In genomic region chr3:120496278-120496975, GRCh38 we compare ENCODE assay signal across 12 cellular contexts. TPM values are rescaled to one million over a fixed set of nuclear protein-coding genes. Genes with fewer than 3 reads are reported as not detected.
DNase-seq lines count a peak whose midpoint lies in the region; ATAC-seq and TF ChIP-seq lines count a peak whose summit lies in the region.
"Had no signal": no experiment of that assay in that cellular context is flagged by ENCODE, and none has a peak within 500 bp of the region (broad histone marks: within the 10 kb centered on the region; RNA-seq: fewer than 3 reads in every experiment).

No MANE protein-coding gene starts in this region.

- H3K4me3 Mint-ChIP-seq in HFFc6 = peak overlapping the region; percentile 78
- H3K4me3 Mint-ChIP-seq in CD4-positive, alpha-beta T cell = no peak overlapping the region
- no peak overlapping the region for H3K4me3 Mint-ChIP-seq in natural killer cell
- no peak overlapping the region for H3K4me3 Mint-ChIP-seq in nephron progenitor cell
- H3K4me3 Mint-ChIP-seq: T-helper 1 cell treated with Interleukin-12 subunit alpha and Interleukin-12 subunit beta and Interleukin-4 antibody, amounts not matched to agents 30 μg/mL and 1 μg/mL, for 36 hours had no signal

- TF ChIP-seq EP300 in transverse colon (IDR thresholded peaks at IDR 0.05; ENCODE audit: low read depth) = no peak

- no peak for TF ChIP-seq CTCF in HFFc6 (IDR thresholded peaks at IDR 0.05)
- TF ChIP-seq CTCF in breast epithelium (IDR thresholded peaks at IDR 0.05) = no peak
- TF ChIP-seq CTCF in transverse colon (IDR thresholded peaks at IDR 0.05) = no peak
- TF ChIP-seq CTCF in CD4-positive, alpha-beta T cell (IDR thresholded peaks at IDR 0.05) = no peak
- no peak for TF ChIP-seq CTCF in natural killer cell (IDR thresholded peaks at IDR 0.05)
- TF ChIP-seq CTCF in nephron progenitor cell (IDR thresholded peaks at IDR 0.05) = no peak
- no peak for TF ChIP-seq CTCF in psoas muscle (IDR thresholded peaks at IDR 0.05)

- H3K36me3 ChIP-seq in breast epithelium = no peaks in the 10 kb centered on the region
- no peaks in the 10 kb centered on the region for H3K36me3 ChIP-seq in transverse colon
- H3K36me3 ChIP-seq in psoas muscle (ENCODE audit: insufficient read depth in 1 of 2, low read depth in 1 of 2) = no peaks in the 10 kb centered on the region
- H3K36me3 ChIP-seq: pancreas had no signal

- DNase-seq in HFFc6 (peak; percentile 95), breast epithelium (ENCODE audit: low spot score in 2 of 2) (no peak), hepatic stellate cell (ENCODE audit: low spot score) (peak; percentile 61), transverse colon (no peak), natural killer cell (no peak), nephron progenitor cell (no peak), psoas muscle (no peak)
- no peak for DNase-seq in CD4-positive, alpha-beta T cell
- DNase-seq: activated CD8-positive, alpha-beta memory T cell treated with anti-CD3 and anti-CD28 coated beads, Interleukin-2, amount 50 U/mL, for 4 hours; pancreas had no signal

- POLR2A ChIA-PET in CD4-positive, alpha-beta T cell (lab: Charles Lee) = no interaction called here

- in situ Hi-C loops in transverse colon (cut with MboI; ENCODE audit: low pct_ligation_motif_present in 1 of 4, low pct_unique_long_range_greater_than_20kb in 1 of 4, low sequenced_read_pairs in 3 of 4) = no loop called here

- TF ChIP-seq POLR2A in breast epithelium (IDR thresholded peaks at IDR 0.05) (no peak), transverse colon (IDR thresholded peaks at IDR 0.05) (no peak)

- no peaks in the 10 kb centered on the region; the same call in 1 of the 2 replicates for H3K27me3 Mint-ChIP-seq in HFFc6 (ENCODE audit: insufficient read depth)
- peaks cover 13% of the 10 kb centered on the region for H3K27me3 Mint-ChIP-seq in CD4-positive, alpha-beta T cell
- peaks cover 14 to 40% of the 10 kb centered on the region in 2 donors for H3K27me3 Mint-ChIP-seq in natural killer cell (ENCODE audit: low read depth in 2 of 2)
- H3K27me3 Mint-ChIP-seq in nephron progenitor cell (ENCODE audit: low read depth, poor library complexity) = no peaks in the 10 kb centered on the region

- peaks cover 54% of the 10 kb centered on the region for H3K4me1 Mint-ChIP-seq in HFFc6 (ENCODE audit: low read depth)
- no peaks in the 10 kb centered on the region for H3K4me1 Mint-ChIP-seq in CD4-positive, alpha-beta T cell (ENCODE audit: low read depth)
- H3K4me1 Mint-ChIP-seq in natural killer cell = no peaks in the 10 kb centered on the region
- peaks cover 37% of the 10 kb centered on the region for H3K4me1 Mint-ChIP-seq in nephron progenitor cell

- H3K4me3 ChIP-seq in breast epithelium (no peak overlapping the region), transverse colon (no peak overlapping the region), psoas muscle (no peak overlapping the region)
- H3K4me3 ChIP-seq: pancreas had no signal

- 78 to 79% methylated on average over 3 of the region's 3 CpGs for WGBS in transverse colon (ENCODE audit: low coverage in 1 of 2), 2 donors
- WGBS in psoas muscle, 3 donors = 66 to 81% (median 80%) methylated on average over 3 of the region's 3 CpGs

- no peaks in the 10 kb centered on the region for H3K27me3 ChIP-seq in breast epithelium
- no peaks in the 10 kb centered on the region for H3K27me3 ChIP-seq in transverse colon
- H3K27me3 ChIP-seq in CD4-positive, alpha-beta T cell (ENCODE audit: control insufficient read depth, insufficient read depth, low read length) = no peaks in the 10 kb centered on the region
- no peaks in the 10 kb centered on the region for H3K27me3 ChIP-seq in psoas muscle (ENCODE audit: insufficient read depth in 3 of 3, low read length in 2 of 3)
- H3K27me3 ChIP-seq: pancreas had no signal

- H3K9me3 Mint-ChIP-seq in HFFc6 (peaks cover 31% of the 10 kb centered on the region), natural killer cell (peaks cover 2 to 4% of the 10 kb centered on the region in 2 donors), nephron progenitor cell (peaks cover 19% of the 10 kb centered on the region)
- H3K9me3 Mint-ChIP-seq in CD4-positive, alpha-beta T cell = peaks cover 8% of the 10 kb centered on the region

- no peaks in the 10 kb centered on the region for H3K9me3 ChIP-seq in breast epithelium
- no peaks in the 10 kb centered on the region for H3K9me3 ChIP-seq in transverse colon
- H3K9me3 ChIP-seq in CD4-positive, alpha-beta T cell (ENCODE audit: control insufficient read depth, low read length) = peaks cover 10% of the 10 kb centered on the region
- H3K9me3 ChIP-seq in psoas muscle = no peaks in the 10 kb centered on the region
- H3K9me3 ChIP-seq: pancreas had no signal

- H3K36me3 Mint-ChIP-seq in HFFc6 (ENCODE audit: low read depth) (peaks cover 33% of the 10 kb centered on the region), natural killer cell (no peaks in the 10 kb centered on the region), nephron progenitor cell (ENCODE audit: low read depth) (no peaks in the 10 kb centered on the region)
- H3K36me3 Mint-ChIP-seq in CD4-positive, alpha-beta T cell (ENCODE audit: low read depth) = no peaks in the 10 kb centered on the region

- H3K4me1 ChIP-seq in breast epithelium (peaks cover 0 to 4% of the 10 kb centered on the region in 2 donors), transverse colon (peaks cover 0 to 19% (median 3%) of the 10 kb centered on the region in 4 donors), psoas muscle (no peaks in the 10 kb centered on the region)
- H3K4me1 ChIP-seq: pancreas had no signal

- ATAC-seq in CD4-positive, alpha-beta T cell (ENCODE audit: poor library complexity) = no peak
- ATAC-seq in natural killer cell (no peak), psoas muscle (no peak)
- ATAC-seq: HepG2 had no signal

- H3K27ac Mint-ChIP-seq in HFFc6 (peak overlapping the region; percentile 98), natural killer cell (no peak overlapping the region), nephron progenitor cell (no peak overlapping the region)
- H3K27ac Mint-ChIP-seq in CD4-positive, alpha-beta T cell = no peak overlapping the region
- H3K27ac Mint-ChIP-seq: T-helper 1 cell treated with Interleukin-12 subunit alpha and Interleukin-12 subunit beta and Interleukin-4 antibody, amounts not matched to agents 30 μg/mL and 1 μg/mL, for 36 hours had no signal

- CTCF ChIA-PET in CD4-positive, alpha-beta T cell (lab: Charles Lee) = no interaction called here

- H3K27ac ChIP-seq in breast epithelium = peak overlapping the region; percentile 2 to 34
- H3K27ac ChIP-seq in transverse colon = peak overlapping the region; percentile 3 to 69 (median 48)
- no peak overlapping the region for H3K27ac ChIP-seq in CD4-positive, alpha-beta T cell (ENCODE audit: low read depth, low read length)
- H3K27ac ChIP-seq in psoas muscle = no peak overlapping the region
- H3K27ac ChIP-seq: pancreas had no signal

- intact Hi-C loops in breast epithelium (cut with DNase I; ENCODE audit: low total_unique reads) = no loop called here
- intact Hi-C loops in transverse colon (cut with DNase I; ENCODE audit: low total_unique reads) = no loop called here
- intact Hi-C loops in CD4-positive, alpha-beta T cell (cut with DNase I, micrococcal nuclease) = no loop called here
- intact Hi-C loops in natural killer cell (cut with micrococcal nuclease) = no loop called here
- intact Hi-C loops in psoas muscle (cut with DNase I) = no loop called here

RNA-seq across cellular contexts. Expression of gene FSTL1, which starts 45.6 kb away (rescaled TPM):
- 1,000 to 10,000 TPM; 1,595 to 1,958 (median 1,726) TPM for total RNA-seq in HFFc6 (2021; fragmentation: NEBNext Ultra II Directional; extraction: Animal tissue kit (Norgen Biotek cat#: 25700))
- 1,000 to 10,000 TPM in 1 of 3 donors, 100 to 1,000 TPM in 2; 225 to 1,263 (median 355) TPM for total RNA-seq in breast epithelium
- total RNA-seq in transverse colon = 100 to 1,000 TPM in 1 of 4 donors, 10 to 100 TPM in 3; 81.2 to 106 (median 91.8) TPM
- total RNA-seq in CD4-positive, alpha-beta T cell = under 1 TPM in 1 of 2 experiments, not detected in 1; 0.03 TPM
- 1 to 10 TPM; 1.1 to 1.9 (median 1.4) TPM for total RNA-seq in natural killer cell
- total RNA-seq in psoas muscle = 10 to 100 TPM; 43.9 to 62.6 (median 49.5) TPM
- 10 to 100 TPM; 11.9 to 24.2 (median 15.4) TPM for polyA plus RNA-seq in psoas muscle

Comparison
In these comparisons a context has a peak if more than half of its experiments do, and no peak if none do; other contexts are left out.
1. DNase-seq: peak in HFFc6 (single experiment) and hepatic stellate cell (single experiment); none in breast epithelium (0 of 2), transverse colon (single experiment), CD4-positive, alpha-beta T cell (0 of 10), natural killer cell (single experiment), nephron progenitor cell (single experiment) and psoas muscle (0 of 2).
2. H3K27ac ChIP-seq: peak in breast epithelium (2 of 2) and transverse colon (4 of 4); none in CD4-positive, alpha-beta T cell (single experiment) and psoas muscle (single experiment).
3. RNA of gene FSTL1, which starts 45.6 kb away (total RNA-seq): 1,595 to 1,958 TPM in HFFc6, 225 to 1,263 TPM in breast epithelium, 81.2 to 106 TPM in transverse colon and 43.9 to 62.6 TPM in psoas muscle; 1.1 to 1.9 TPM in natural killer cell and 0.03 TPM in CD4-positive, alpha-beta T cell; every median in the first group is over 10 times any median in the second.